Comparison of ENCODE assay signal across 16 cellular contexts in genomic region chrX:43728002-43728401, GRCh38.
"Had no signal": no experiment of that assay in that cellular context is flagged by ENCODE, and none has a peak within 500 bp of the region (broad histone marks: within the 10 kb centered on the region; RNA-seq: fewer than 3 reads in every experiment).

No MANE protein-coding gene starts in this region.

- H3K4me1 ChIP-seq: esophagus muscularis mucosa, gastrocnemius medialis had no signal

- H3K27me3 ChIP-seq: esophagus muscularis mucosa, gastrocnemius medialis, stomach had no signal

- H3K4me1 Mint-ChIP-seq: naive thymus-derived CD4-positive, alpha-beta T cell; nephron progenitor cell had no signal

- H3K36me3 ChIP-seq: gastrocnemius medialis, spleen had no signal

- H3K9me3 Mint-ChIP-seq: effector memory CD8-positive, alpha-beta T cell had no signal

- H3K27ac ChIP-seq: epithelial cell of prostate, esophagus muscularis mucosa, gastrocnemius medialis, stomach had no signal

- H3K4me3 Mint-ChIP-seq: effector memory CD8-positive, alpha-beta T cell; naive thymus-derived CD4-positive, alpha-beta T cell; nephron progenitor cell; type B pancreatic cell had no signal

- DNase-seq: effector memory CD8-positive, alpha-beta T cell; gastrocnemius medialis; glutamatergic neuron; islet precursor cell; left ventricle myocardium superior; mesendoderm; naive thymus-derived CD4-positive, alpha-beta T cell; nephron progenitor cell; posterior cingulate gyrus; spleen; stimulated activated naive CD4-positive, alpha-beta T cell; stomach had no signal

- ATAC-seq: effector memory CD8-positive, alpha-beta T cell; gastrocnemius medialis; left ventricle myocardium superior; naive thymus-derived CD4-positive, alpha-beta T cell; sciatic nerve had no signal

- H3K27ac Mint-ChIP-seq: effector memory CD8-positive, alpha-beta T cell; naive thymus-derived CD4-positive, alpha-beta T cell; nephron progenitor cell; type B pancreatic cell had no signal

- H3K4me3 ChIP-seq: esophagus muscularis mucosa, gastrocnemius medialis, spleen, stomach had no signal

- H3K27me3 Mint-ChIP-seq: type B pancreatic cell had no signal

- H3K9me3 ChIP-seq: gastrocnemius medialis had no signal

- H3K36me3 Mint-ChIP-seq: naive thymus-derived CD4-positive, alpha-beta T cell had no signal
